In genomic region chr19:10752913-10753285, GRCh38 we compare ENCODE assay signal across 14 cellular contexts. TPM values are rescaled to one million over a fixed set of nuclear protein-coding genes. Genes with fewer than 3 reads are reported as not detected.
DNase-seq lines count a peak whose midpoint lies in the region; ATAC-seq and TF ChIP-seq lines count a peak whose summit lies in the region.
"Had no signal": no experiment of that assay in that cellular context is flagged by ENCODE, and none has a peak within 500 bp of the region (broad histone marks: within the 10 kb centered on the region; RNA-seq: fewer than 3 reads in every experiment).

No MANE protein-coding gene starts in this region.

- no peak for TF ChIP-seq POLR2A in stomach (IDR thresholded peaks at IDR 0.05)

- H3K27me3 Mint-ChIP-seq in activated naive CD8-positive, alpha-beta T cell, result no peaks in the 10 kb centered on the region
- no peaks in the 10 kb centered on the region for H3K27me3 Mint-ChIP-seq in activated naive CD8-positive, alpha-beta T cell treated with anti-CD3 and anti-CD28 coated beads, Interleukin-2, amount 50 U/mL, for 24 hours
- H3K27me3 Mint-ChIP-seq in T-helper 17 cell, result no peaks in the 10 kb centered on the region

- intact Hi-C loops in left lung (cut with DNase I), result no loop called here
- intact Hi-C loops in stomach (cut with DNase I; ENCODE audit: low total_unique reads), result no loop called here
- intact Hi-C loops in OCI-LY7 (cut with micrococcal nuclease; ENCODE audit: unreplicated experiment), result no loop called here

- H3K27me3 ChIP-seq in left lung, result no peaks in the 10 kb centered on the region
- H3K27me3 ChIP-seq in stomach, result no peaks in the 10 kb centered on the region

- peak overlapping the region; percentile 78 for H3K27ac Mint-ChIP-seq in activated naive CD8-positive, alpha-beta T cell
- no peak overlapping the region for H3K27ac Mint-ChIP-seq in activated naive CD8-positive, alpha-beta T cell treated with anti-CD3 and anti-CD28 coated beads, Interleukin-2, amount 50 U/mL, for 24 hours
- peak overlapping the region; percentile 97 for H3K27ac Mint-ChIP-seq in T-helper 17 cell

- peaks cover 20% of the 10 kb centered on the region; the same call in 1 of the 2 replicates for H3K79me2 ChIP-seq in OCI-LY7 (ENCODE audit: insufficient read depth, low read depth, low read length)

- 94 to 98% (median 97%) methylated on average over 4 of the region's 4 CpGs for WGBS in stomach, 5 donors

- H2AFZ ChIP-seq in OCI-LY7 (ENCODE audit: low read length), result no peak overlapping the region

- TF ChIP-seq EP300 in stomach (IDR thresholded peaks at IDR 0.05), result no peak

- H3K4me3 ChIP-seq in left lung (no peak overlapping the region), stomach (no peak overlapping the region), OCI-LY7 (ENCODE audit: low read depth, low read length, poor library complexity, severe bottlenecking) (no peak overlapping the region)

- no peak for TF ChIP-seq CTCF in left lung (IDR thresholded peaks at IDR 0.05)
- no peak for TF ChIP-seq CTCF in stomach (IDR thresholded peaks at IDR 0.05)
- TF ChIP-seq CTCF in OCI-LY7 (conservative IDR thresholded peaks at IDR 0.05; ENCODE audit: low read length), result no peak

- H3K4me1 ChIP-seq in left lung (peaks cover 36 to 98% of the 10 kb centered on the region in 2 donors), stomach (peaks cover 71 to 97% (median 85%) of the 10 kb centered on the region in 4 donors), OCI-LY7 (ENCODE audit: insufficient read depth, low read length, poor library complexity, severe bottlenecking) (peaks cover 8% of the 10 kb centered on the region)

- no peaks in the 10 kb centered on the region for H3K9me3 Mint-ChIP-seq in activated naive CD8-positive, alpha-beta T cell (ENCODE audit: low read depth)
- H3K9me3 Mint-ChIP-seq in activated naive CD8-positive, alpha-beta T cell treated with anti-CD3 and anti-CD28 coated beads, Interleukin-2, amount 50 U/mL, for 24 hours, result no peaks in the 10 kb centered on the region

- no peak for DNase-seq in activated naive CD8-positive, alpha-beta T cell treated with anti-CD3 and anti-CD28 coated beads, Interleukin-2, amount 50 U/mL, for 24 hours
- DNase-seq in T-helper 17 cell (no peak), left lung (no peak), stomach (no peak), cerebellar nuclear complex (lab: John Stamatoyannopoulos, UW) (no peak), OCI-LY7 (ENCODE audit: low spot score) (no peak)
- DNase-seq: activated naive CD4-positive, alpha-beta T cell treated with anti-CD3 and anti-CD28 coated beads, Interleukin-2, amount 50 U/mL, for 16 hours; islet precursor cell; NCI-H187 treated with DMSO at 0.1 percent for 48 hours; NCI-H524 treated with DMSO at 0.1 percent for 48 hours had no signal

- no peak overlapping the region for H3K4me2 ChIP-seq in OCI-LY7 (ENCODE audit: low read length)

- no peaks in the 10 kb centered on the region for H3K36me3 Mint-ChIP-seq in activated naive CD8-positive, alpha-beta T cell
- H3K36me3 Mint-ChIP-seq in activated naive CD8-positive, alpha-beta T cell treated with anti-CD3 and anti-CD28 coated beads, Interleukin-2, amount 50 U/mL, for 24 hours (ENCODE audit: low read depth), result peaks cover 4% of the 10 kb centered on the region
- H3K36me3 Mint-ChIP-seq in T-helper 17 cell (ENCODE audit: low read depth), result no peaks in the 10 kb centered on the region

- no peaks in the 10 kb centered on the region for H3K36me3 ChIP-seq in left lung
- peaks cover 0 to 6% (median 0%) of the 10 kb centered on the region in 4 donors for H3K36me3 ChIP-seq in stomach
- H3K36me3 ChIP-seq in OCI-LY7 (ENCODE audit: insufficient read depth, low read length), result peaks cover 12% of the 10 kb centered on the region

- peaks cover 82% of the 10 kb centered on the region for H3K4me1 Mint-ChIP-seq in activated naive CD8-positive, alpha-beta T cell (ENCODE audit: low read depth)
- H3K4me1 Mint-ChIP-seq in activated naive CD8-positive, alpha-beta T cell treated with anti-CD3 and anti-CD28 coated beads, Interleukin-2, amount 50 U/mL, for 24 hours, result peaks cover 92% of the 10 kb centered on the region
- H3K4me1 Mint-ChIP-seq in T-helper 17 cell, result peaks cover 58% of the 10 kb centered on the region

- POLR2A ChIA-PET in OCI-LY7 (lab: Charles Lee), result no interaction called here

- no peaks in the 10 kb centered on the region for H3K9me2 ChIP-seq in OCI-LY7 (ENCODE audit: insufficient read depth, low read length)

- 0 out of 2 replicates have a peak, but pooled peaks cover 5% of the 10 kb centered on the region for H4K20me1 ChIP-seq in OCI-LY7 (ENCODE audit: insufficient read depth, low read length)

- no peak for ATAC-seq in activated naive CD8-positive, alpha-beta T cell treated with anti-CD3 and anti-CD28 coated beads, Interleukin-2, amount 50 U/mL, for 24 hours
- ATAC-seq in T-helper 17 cell, result no peak
- no peak for ATAC-seq in left lung
- ATAC-seq in GM18858 (IDR thresholded peaks at IDR 0.05; ENCODE audit: unreplicated experiment), result no peak
- ATAC-seq: SK-N-SH treated with all-trans-retinoic acid at 6 μM for 48 hours had no signal

- no peak overlapping the region for H3K4me3 Mint-ChIP-seq in activated naive CD8-positive, alpha-beta T cell
- H3K4me3 Mint-ChIP-seq in activated naive CD8-positive, alpha-beta T cell treated with anti-CD3 and anti-CD28 coated beads, Interleukin-2, amount 50 U/mL, for 24 hours, result no peak overlapping the region
- H3K4me3 Mint-ChIP-seq in T-helper 17 cell, result no peak overlapping the region

- CTCF ChIA-PET in OCI-LY7 (lab: Charles Lee; ENCODE audit: unreplicated experiment), result no interaction called here

- BruUV-seq in OCI-LY7 (replicated peaks; lab: Mats Ljungman, UMichigan), result no TSS peak

- H3K9me3 ChIP-seq in T-helper 17 cell (ENCODE audit: control insufficient read depth, low read length, poor library complexity, severe bottlenecking) (no peaks in the 10 kb centered on the region), left lung (no peaks in the 10 kb centered on the region), stomach (no peaks in the 10 kb centered on the region), OCI-LY7 (ENCODE audit: low read length) (no peaks in the 10 kb centered on the region)

- peak overlapping the region; percentile 87 to 92 for H3K27ac ChIP-seq in left lung
- peak overlapping the region; percentile 88 to 94 (median 92) for H3K27ac ChIP-seq in stomach
- no peak overlapping the region for H3K27ac ChIP-seq in OCI-LY7 (ENCODE audit: low read depth, low read length, poor library complexity, severe bottlenecking)
- H3K27ac ChIP-seq: VCaP had no signal

RNA-seq across cellular contexts. Expression of gene DNM2, which starts 35.0 kb away (rescaled TPM):
- total RNA-seq in T-helper 17 cell, result 100 to 1,000 TPM; 267 to 273 TPM
- total RNA-seq in left lung, result 100 to 1,000 TPM; 195 to 268 TPM
- total RNA-seq in stomach, result 100 to 1,000 TPM; 270 to 541 (median 289) TPM
- polyA plus RNA-seq in stomach, result 100 to 1,000 TPM in 1 of 3 donors, 10 to 100 TPM in 2; 77.8 to 130 (median 83.6) TPM
- 108 and 139 TPM in 2 replicates for total RNA-seq in OCI-LY7 (2014; rRNA removed; shearing (Covaris generic))
- total RNA-seq in OCI-LY7 (2022), result 165 and 180 TPM in 2 replicates

RNA-seq across cellular contexts. Expression of gene QTRT1, which starts 51.7 kb away (rescaled TPM):
- 10 to 100 TPM; 49.4 to 56.9 TPM for total RNA-seq in T-helper 17 cell
- 10 to 100 TPM; 29.0 to 40.9 TPM for total RNA-seq in left lung
- 100 to 1,000 TPM in 2 of 5 donors, 10 to 100 TPM in 3; 21.7 to 104 (median 66.5) TPM for total RNA-seq in stomach
- 100 to 1,000 TPM; 113 to 153 (median 115) TPM for polyA plus RNA-seq in stomach
- 30.8 and 39.8 TPM in 2 replicates for total RNA-seq in OCI-LY7 (2014; rRNA removed; shearing (Covaris generic))
- 42.5 and 59.7 TPM in 2 replicates for total RNA-seq in OCI-LY7 (2022)
